ENCODE assay signal across 1 cellular context in genomic region chr1:234361102-234361603, GRCh38.
A peak's percentile ranks its signal among the peaks of the same experiment; 100 is the strongest.
TF ChIP-seq lines count a peak whose summit lies in the region.

No MANE protein-coding gene starts in this region.

TF ChIP-seq in K562, 482 proteins besides CTCF, POLR2A, EP300 and RAD21 (continued from another document):
- TF ChIP-seq HDAC1 (IDR thresholded peaks at IDR 0.05) (no peak), FOS (IDR thresholded peaks at IDR 0.05; ENCODE audit: extremely low read depth, insufficient read length) (no peak), ERF (CRISPR knock-in tag; IDR thresholded peaks at IDR 0.05) (0 out of 2 replicates have a peak, but pooled peaks have one; percentile 12), PHTF2 (CRISPR knock-in tag; IDR thresholded peaks at IDR 0.05) (no peak), E4F1 (CRISPR knock-in tag; IDR thresholded peaks at IDR 0.05; ENCODE audit: borderline replicate concordance) (no peak), CHD2 (IDR thresholded peaks at IDR 0.05; ENCODE audit: low read depth, low read length) (no peak), ZKSCAN3 (CRISPR knock-in tag; IDR thresholded peaks at IDR 0.05) (no peak), PCBP2 (IDR thresholded peaks at IDR 0.05; ENCODE audit: low read depth, low read length, poor library complexity, severe bottlenecking) (no peak), HDAC2 (IDR thresholded peaks at IDR 0.05) (peak; percentile 37; the same call in 1 of the 2 replicates), SNIP1 (IDR thresholded peaks at IDR 0.05; ENCODE audit: low read depth) (no peak), ZNF511 (CRISPR knock-in tag; IDR thresholded peaks at IDR 0.05) (no peak), SUPT5H (IDR thresholded peaks at IDR 0.05) (no peak), ZNF146 (CRISPR knock-in tag; IDR thresholded peaks at IDR 0.05; ENCODE audit: unreplicated experiment) (no peak), RBM25 (IDR thresholded peaks at IDR 0.05; ENCODE audit: low read depth, low read length, severe bottlenecking) (no peak), POLR2B (IDR thresholded peaks at IDR 0.05; ENCODE audit: low read depth, partially characterized antibody) (no peak), ELF2 (CRISPR knock-in tag; IDR thresholded peaks at IDR 0.05) (no peak), CBX8 (IDR thresholded peaks at IDR 0.05; ENCODE audit: borderline replicate concordance, extremely low read depth, low read depth, low read length, poor library complexity, severe bottlenecking) (no peak), ZNF212 (CRISPR knock-in tag; IDR thresholded peaks at IDR 0.05) (no peak), MCM5 (IDR thresholded peaks at IDR 0.05; ENCODE audit: low read depth) (no peak), EGR1 (conservative IDR thresholded peaks at IDR 0.05) (no peak), ZNF263 (CRISPR knock-in tag; IDR thresholded peaks at IDR 0.05; ENCODE audit: borderline replicate concordance) (no peak), PRMT5 (CRISPR knock-in tag; IDR thresholded peaks at IDR 0.05) (no peak), MAFF (IDR thresholded peaks at IDR 0.05; ENCODE audit: low read length) (no peak), BDP1 (IDR thresholded peaks at IDR 0.05; ENCODE audit: insufficient read depth, insufficient read length) (no peak), SMARCE1 (IDR thresholded peaks at IDR 0.05) (0 out of 2 replicates have a peak, but pooled peaks have one; percentile 14), ADNP (tag; IDR thresholded peaks at IDR 0.05) (no peak), NBN (IDR thresholded peaks at IDR 0.05; ENCODE audit: low read depth) (no peak), DIDO1 (tag; IDR thresholded peaks at IDR 0.05; ENCODE audit: low read depth) (peak; percentile 39; the same call in 1 of the 2 replicates), HEY1 (CRISPR knock-in tag; IDR thresholded peaks at IDR 0.05; ENCODE audit: borderline replicate concordance) (no peak), ZNF175 (CRISPR knock-in tag; IDR thresholded peaks at IDR 0.05; ENCODE audit: low read depth) (peak; percentile 94), BCL6 (CRISPR knock-in tag; IDR thresholded peaks at IDR 0.05) (no peak), UBTF (IDR thresholded peaks at IDR 0.05; ENCODE audit: borderline replicate concordance in 1 of 2, low read depth in 2 of 2, low read length in 2 of 2) (no peak), TEAD1 (CRISPR knock-in tag; IDR thresholded peaks at IDR 0.05) (0 out of 4 replicates have a peak, but pooled peaks of 1 of the 2 experiments have one; percentile 30), CHD7 (IDR thresholded peaks at IDR 0.05; ENCODE audit: low read depth, low read length) (no peak), TRIM24 (IDR thresholded peaks at IDR 0.05) (peak in 1 of 2 experiments; percentile 66; a peak in 2 of 4 replicates), ZNF639 (CRISPR knock-in tag; conservative IDR thresholded peaks at IDR 0.05 in 1 of 2, IDR thresholded peaks at IDR 0.05 in 1 of 2) (peak in 1 of 2 experiments; percentile 93; a peak in 2 of 4 replicates)
TF ChIP-seq in K562: peak in this region for 105.
